1 cellular context compared by ENCODE assay signal in genomic region chr3:194101592-194102432, GRCh38.
TF ChIP-seq lines count a peak whose summit lies in the region.

No MANE protein-coding gene starts in this region.

TF ChIP-seq in HepG2, 621 proteins besides CTCF, POLR2A, EP300 and RAD21 (continued from another document and continues in another):
- TF ChIP-seq FOXO4 (CRISPR knock-in tag; conservative IDR thresholded peaks at IDR 0.05) (no peak), ZNF512B (CRISPR knock-in tag; IDR thresholded peaks at IDR 0.05; ENCODE audit: borderline replicate concordance) (no peak), ZNF782 (CRISPR knock-in tag; IDR thresholded peaks at IDR 0.05; ENCODE audit: borderline replicate concordance) (no peak), ZNF549 (CRISPR knock-in tag; IDR thresholded peaks at IDR 0.05) (no peak), RELA (CRISPR knock-in tag; IDR thresholded peaks at IDR 0.05) (no peak), ZNF414 (CRISPR knock-in tag; IDR thresholded peaks at IDR 0.05) (no peak), GPBP1L1 (CRISPR knock-in tag; IDR thresholded peaks at IDR 0.05) (no peak), ZNF121 (CRISPR knock-in tag; IDR thresholded peaks at IDR 0.05) (no peak; the same call in 1 of the 2 replicates), ZNF598 (CRISPR knock-in tag; IDR thresholded peaks at IDR 0.05; ENCODE audit: borderline replicate concordance) (no peak; the same call in 1 of the 2 replicates), HNF1B (CRISPR knock-in tag; IDR thresholded peaks at IDR 0.05) (peak; percentile 99), ZSCAN29 (CRISPR knock-in tag; conservative IDR thresholded peaks at IDR 0.05) (peak; percentile 88), ZNF557 (CRISPR knock-in tag; IDR thresholded peaks at IDR 0.05) (peak; percentile 78; the same call in 1 of the 2 replicates), ZNF552 (CRISPR knock-in tag; IDR thresholded peaks at IDR 0.05; ENCODE audit: borderline replicate concordance) (no peak), MYNN (CRISPR knock-in tag; IDR thresholded peaks at IDR 0.05; ENCODE audit: low read depth) (no peak), KLF16 (CRISPR knock-in tag; IDR thresholded peaks at IDR 0.05) (peak in 1 of 2 experiments; percentile 68; a peak in 2 of 4 replicates), ZNF770 (CRISPR knock-in tag; IDR thresholded peaks at IDR 0.05) (no peak), MATR3 (CRISPR knock-in tag; IDR thresholded peaks at IDR 0.05) (no peak), SMYD3 (CRISPR knock-in tag; IDR thresholded peaks at IDR 0.05) (no peak), ZNF562 (CRISPR knock-in tag; IDR thresholded peaks at IDR 0.05; ENCODE audit: borderline replicate concordance) (no peak), ZNF605 (CRISPR knock-in tag; IDR thresholded peaks at IDR 0.05) (no peak), ZNF510 (CRISPR knock-in tag; IDR thresholded peaks at IDR 0.05; ENCODE audit: low read depth) (0 out of 2 replicates have a peak, but pooled peaks have one; percentile 80), JUNB (CRISPR knock-in tag; IDR thresholded peaks at IDR 0.05; ENCODE audit: borderline replicate concordance) (no peak), PREB (CRISPR knock-in tag; IDR thresholded peaks at IDR 0.05) (0 out of 2 replicates have a peak, but pooled peaks have one; percentile 17), ZNF672 (CRISPR knock-in tag; IDR thresholded peaks at IDR 0.05) (no peak), ATF7-NPFF (CRISPR knock-in tag; IDR thresholded peaks at IDR 0.05; ENCODE audit: low read depth) (peak; percentile 67; the same call in 1 of the 2 replicates), NBN (conservative IDR thresholded peaks at IDR 0.05) (no peak), ZNF567 (CRISPR knock-in tag; IDR thresholded peaks at IDR 0.05; ENCODE audit: borderline replicate concordance) (peak; percentile 54; the same call in 1 of the 2 replicates), SNAPC4 (CRISPR knock-in tag; IDR thresholded peaks at IDR 0.05) (0 out of 2 replicates have a peak, but pooled peaks have one; percentile 3), HMGXB4 (CRISPR knock-in tag; IDR thresholded peaks at IDR 0.05; ENCODE audit: borderline replicate concordance in 1 of 2, low read depth in 1 of 2) (peak; percentile 63 to 73; a peak in 3 of 4 replicates), ZNF383 (CRISPR knock-in tag; IDR thresholded peaks at IDR 0.05; ENCODE audit: borderline replicate concordance) (no peak), MTA3 (CRISPR knock-in tag; IDR thresholded peaks at IDR 0.05) (no peak), ZNF251 (CRISPR knock-in tag; IDR thresholded peaks at IDR 0.05) (no peak), RBM22 (optimal IDR thresholded peaks at IDR 0.05; ENCODE audit: low read length) (peak; percentile 32), ZNF530 (CRISPR knock-in tag; IDR thresholded peaks at IDR 0.05; ENCODE audit: low read depth) (no peak), AKAP8 (CRISPR knock-in tag; IDR thresholded peaks at IDR 0.05) (no peak), SALL2 (CRISPR knock-in tag; IDR thresholded peaks at IDR 0.05) (no peak), ZBTB37 (CRISPR knock-in tag; IDR thresholded peaks at IDR 0.05) (no peak), IRF2 (CRISPR knock-in tag; IDR thresholded peaks at IDR 0.05) (no peak)
